ENCODE assay signal across 1 cellular context in genomic region chr6:166342293-166343156, GRCh38.
TF ChIP-seq lines count a peak whose summit lies in the region.

SFT2D1 (minus strand) TSS chr6:166342545; CDS start chr6:166342481, 64 bp downstream.

TF ChIP-seq in HepG2, 621 proteins besides CTCF, POLR2A, EP300 and RAD21 (continued from another document and continues in another):
- TF ChIP-seq NR2F2 (IDR thresholded peaks at IDR 0.05; ENCODE audit: borderline replicate concordance, low read depth) (no peak), SMAD1 (CRISPR knock-in tag; IDR thresholded peaks at IDR 0.05; ENCODE audit: borderline replicate concordance, low read depth) (peak; percentile 98), RFX1 (IDR thresholded peaks at IDR 0.05) (no peak), RELA (CRISPR knock-in tag; IDR thresholded peaks at IDR 0.05) (no peak; the same call in 1 of the 2 replicates), ZNF629 (CRISPR knock-in tag; conservative IDR thresholded peaks at IDR 0.05) (no peak; the same call in 1 of the 2 replicates), ZNF580 (CRISPR knock-in tag; IDR thresholded peaks at IDR 0.05; ENCODE audit: borderline replicate concordance, low read depth) (peak; percentile 65; the same call in 1 of the 2 replicates), ZNF670 (CRISPR knock-in tag; IDR thresholded peaks at IDR 0.05; ENCODE audit: borderline replicate concordance) (peak; percentile 95; the same call in 1 of the 2 replicates), RARA (CRISPR knock-in tag; IDR thresholded peaks at IDR 0.05) (0 out of 2 replicates have a peak, but pooled peaks have one; percentile 2), U2AF2 (IDR thresholded peaks at IDR 0.05; ENCODE audit: low read depth, low read length) (no peak), ZNF354B (CRISPR knock-in tag; IDR thresholded peaks at IDR 0.05) (0 out of 2 replicates have a peak, but pooled peaks have one; percentile 26), KLF15 (CRISPR knock-in tag; IDR thresholded peaks at IDR 0.05; ENCODE audit: borderline replicate concordance) (peak; percentile 64; the same call in 1 of the 2 replicates), ZFP1 (CRISPR knock-in tag; IDR thresholded peaks at IDR 0.05) (peak; percentile 84), YEATS2 (CRISPR knock-in tag; IDR thresholded peaks at IDR 0.05; ENCODE audit: borderline replicate concordance) (peak; percentile 94), THRA (CRISPR knock-in tag; IDR thresholded peaks at IDR 0.05; ENCODE audit: borderline replicate concordance) (peak; percentile 44; the same call in 1 of the 2 replicates), MLX (CRISPR knock-in tag; IDR thresholded peaks at IDR 0.05) (no peak), BRF2 (CRISPR knock-in tag; IDR thresholded peaks at IDR 0.05) (0 out of 2 replicates have a peak, but pooled peaks have one; percentile 24), ZNF160 (CRISPR knock-in tag; IDR thresholded peaks at IDR 0.05) (peak; percentile 95; the same call in 1 of the 2 replicates), PITX1 (CRISPR knock-in tag; IDR thresholded peaks at IDR 0.05) (peak; percentile 73), ZNF552 (CRISPR knock-in tag; IDR thresholded peaks at IDR 0.05; ENCODE audit: borderline replicate concordance) (peak; percentile 79), SOX6 (IDR thresholded peaks at IDR 0.05) (no peak), SOX6 (CRISPR knock-in tag; IDR thresholded peaks at IDR 0.05) (peak; percentile 75), SATB2 (CRISPR knock-in tag; IDR thresholded peaks at IDR 0.05) (peak; percentile 81; the same call in 1 of the 2 replicates), ARID4A (CRISPR knock-in tag; IDR thresholded peaks at IDR 0.05; ENCODE audit: borderline replicate concordance) (peak; percentile 97), MYC (CRISPR knock-in tag; IDR thresholded peaks at IDR 0.05; ENCODE audit: borderline replicate concordance) (peak; percentile 91), ZNF446 (CRISPR knock-in tag; IDR thresholded peaks at IDR 0.05) (peak; percentile 62; the same call in 1 of the 2 replicates), AHDC1 (CRISPR knock-in tag; IDR thresholded peaks at IDR 0.05; ENCODE audit: borderline replicate concordance) (peak; percentile 62; the same call in 1 of the 2 replicates), ZNF576 (CRISPR knock-in tag; IDR thresholded peaks at IDR 0.05) (0 out of 2 replicates have a peak, but pooled peaks have one; percentile 74), ISX (CRISPR knock-in tag; conservative IDR thresholded peaks at IDR 0.05) (peak; percentile 91), ZNF280D (CRISPR knock-in tag; IDR thresholded peaks at IDR 0.05) (peak; percentile 99), BATF2 (CRISPR knock-in tag; IDR thresholded peaks at IDR 0.05) (peak; percentile 87), POGK (CRISPR knock-in tag; conservative IDR thresholded peaks at IDR 0.05) (peak; percentile 99), ZC3H4 (CRISPR knock-in tag; IDR thresholded peaks at IDR 0.05; ENCODE audit: borderline replicate concordance) (peak; percentile 82), ZBTB25 (CRISPR knock-in tag; IDR thresholded peaks at IDR 0.05) (peak; percentile 93), ZNF781 (CRISPR knock-in tag; IDR thresholded peaks at IDR 0.05; ENCODE audit: borderline replicate concordance, not compliant biosample characterization) (peak; percentile 94), ZKSCAN1 (IDR thresholded peaks at IDR 0.05; ENCODE audit: low read length) (no peak)
